Comparison of ENCODE assay signal across 2 cellular contexts in genomic region chr1:54545916-54546635, GRCh38.
TF ChIP-seq lines count a peak whose summit lies in the region.

No MANE protein-coding gene starts in this region.

TF ChIP-seq in HEK293T, 16 proteins besides CTCF, POLR2A, EP300 and RAD21:
- TF ChIP-seq FOXM1 (IDR thresholded peaks at IDR 0.05; ENCODE audit: borderline replicate concordance) (no peak), PKNOX1 (IDR thresholded peaks at IDR 0.05) (no peak), BHLHE40 (IDR thresholded peaks at IDR 0.05; ENCODE audit: borderline replicate concordance) (no peak), SUZ12 (IDR thresholded peaks at IDR 0.05) (no peak), NFRKB (IDR thresholded peaks at IDR 0.05) (no peak), TARDBP (IDR thresholded peaks at IDR 0.05) (no peak), ARNT (IDR thresholded peaks at IDR 0.05) (no peak), L3MBTL2 (conservative IDR thresholded peaks at IDR 0.05) (no peak), FOXK2 (IDR thresholded peaks at IDR 0.05) (no peak), ELF4 (IDR thresholded peaks at IDR 0.05) (no peak), FOXA1 (IDR thresholded peaks at IDR 0.05) (no peak), ZNF384 (IDR thresholded peaks at IDR 0.05) (no peak), SP1 (IDR thresholded peaks at IDR 0.05) (no peak), LEF1 (IDR thresholded peaks at IDR 0.05; ENCODE audit: borderline replicate concordance) (no peak), HDGF (IDR thresholded peaks at IDR 0.05; ENCODE audit: borderline replicate concordance) (no peak), CTBP1 (IDR thresholded peaks at IDR 0.05; ENCODE audit: borderline replicate concordance) (no peak)
TF ChIP-seq in HEK293T: peak in this region for 0.

TF ChIP-seq in H1, 55 proteins besides CTCF, POLR2A, EP300 and RAD21:
- TF ChIP-seq SUZ12 (IDR thresholded peaks at IDR 0.05; ENCODE audit: low read length) (no peak), SP1 (IDR thresholded peaks at IDR 0.05; ENCODE audit: low read depth, low read length) (no peak), BRCA1 (IDR thresholded peaks at IDR 0.05; ENCODE audit: low read depth, low read length) (no peak), EZH2 (IDR thresholded peaks at IDR 0.05; ENCODE audit: low read depth, low read length, severe bottlenecking) (no peak), RFX5 (IDR thresholded peaks at IDR 0.05; ENCODE audit: borderline replicate concordance, low read depth, low read length) (no peak), SIX5 (IDR thresholded peaks at IDR 0.05; ENCODE audit: low read depth, low read length) (no peak), EGR1 (IDR thresholded peaks at IDR 0.05; ENCODE audit: borderline replicate concordance, low read depth, low read length) (no peak), FOSL1 (IDR thresholded peaks at IDR 0.05; ENCODE audit: insufficient read depth, low read depth, low read length) (no peak), CREB1 (IDR thresholded peaks at IDR 0.05) (no peak), TCF12 (IDR thresholded peaks at IDR 0.05; ENCODE audit: low read depth, low read length) (no peak), KDM4A (IDR thresholded peaks at IDR 0.05; ENCODE audit: low read depth, low read length, severe bottlenecking) (no peak), PHF8 (conservative IDR thresholded peaks at IDR 0.05; ENCODE audit: low read depth, low read length) (no peak)
